ENCODE assay signal across 23 cellular contexts in genomic region chr17:76094046-76094445, GRCh38. TPM values are rescaled to one million over a fixed set of nuclear protein-coding genes. Genes with fewer than 3 reads are reported as not detected.
"Had no signal": no experiment of that assay in that cellular context is flagged by ENCODE, and none has a peak within 500 bp of the region (broad histone marks: within the 10 kb centered on the region; RNA-seq: fewer than 3 reads in every experiment).

No MANE protein-coding gene starts in this region.

- H3K4me3 Mint-ChIP-seq: dendritic cell treated with granulocyte-macrophage colony-stimulating factor and Interleukin-4, amounts not matched to agents 40 ng/mL and 50 ng/mL, for 4 days; naive thymus-derived CD4-positive, alpha-beta T cell; nephron progenitor cell had no signal

- H3K27ac Mint-ChIP-seq: dendritic cell treated with granulocyte-macrophage colony-stimulating factor and Interleukin-4, amounts not matched to agents 40 ng/mL and 50 ng/mL, for 4 days; nephron progenitor cell had no signal

- H3K9me3 Mint-ChIP-seq: dendritic cell treated with granulocyte-macrophage colony-stimulating factor and Interleukin-4, amounts not matched to agents 40 ng/mL and 50 ng/mL, for 4 days; nephron progenitor cell had no signal

- ATAC-seq: foreskin keratinocyte; left cardiac atrium; naive thymus-derived CD4-positive, alpha-beta T cell; psoas muscle; sciatic nerve; upper lobe of right lung had no signal

- H3K27me3 Mint-ChIP-seq: dendritic cell treated with granulocyte-macrophage colony-stimulating factor and Interleukin-4, amounts not matched to agents 40 ng/mL and 50 ng/mL, for 4 days; naive thymus-derived CD4-positive, alpha-beta T cell had no signal

- H3K4me1 Mint-ChIP-seq: nephron progenitor cell had no signal

- H3K4me3 ChIP-seq: esophagus squamous epithelium, hepatocyte, left ventricle myocardium inferior, lung, psoas muscle, skin epidermis, suprapubic skin, tibial artery, upper lobe of right lung, vagina had no signal

- DNase-seq: esophagus squamous epithelium; foreskin keratinocyte; head of caudate nucleus; kidney; left cardiac atrium; left ventricle myocardium inferior; naive thymus-derived CD4-positive, alpha-beta T cell; nephron progenitor cell; psoas muscle; retina; stimulated activated CD4-positive, alpha-beta T cell treated with anti-CD3 and anti-CD28 coated beads, Interleukin-12 subunit alpha, Interleukin-12 subunit beta, amount 100 ng/mL, for 4 hours; stimulated activated naive CD4-positive, alpha-beta T cell treated with Interleukin-2 at 50 U/mL for 16 hours; tibial artery; upper lobe of right lung had no signal

RNA-seq across cellular contexts. Expression of gene ZACN, which starts 15.1 kb away (rescaled TPM):
- total RNA-seq: epithelial cell of proximal tubule, esophagus squamous epithelium, foreskin keratinocyte, hepatocyte, left cardiac atrium, left ventricle myocardium inferior, omental fat pad, sciatic nerve, suprapubic skin, upper lobe of right lung, vagina had no signal

RNA-seq across cellular contexts. Expression of gene GALR2, which starts 19.5 kb away (rescaled TPM):
- total RNA-seq: hepatocyte, kidney, left cardiac atrium, left ventricle myocardium inferior, sciatic nerve, upper lobe of right lung, vagina had no signal

RNA-seq across cellular contexts. Expression of gene FOXJ1, which starts 47.0 kb away (rescaled TPM):
- total RNA-seq: left cardiac atrium, left ventricle myocardium inferior, vagina had no signal
